10 cellular contexts compared by ENCODE assay signal in the genomic region with DNA sequence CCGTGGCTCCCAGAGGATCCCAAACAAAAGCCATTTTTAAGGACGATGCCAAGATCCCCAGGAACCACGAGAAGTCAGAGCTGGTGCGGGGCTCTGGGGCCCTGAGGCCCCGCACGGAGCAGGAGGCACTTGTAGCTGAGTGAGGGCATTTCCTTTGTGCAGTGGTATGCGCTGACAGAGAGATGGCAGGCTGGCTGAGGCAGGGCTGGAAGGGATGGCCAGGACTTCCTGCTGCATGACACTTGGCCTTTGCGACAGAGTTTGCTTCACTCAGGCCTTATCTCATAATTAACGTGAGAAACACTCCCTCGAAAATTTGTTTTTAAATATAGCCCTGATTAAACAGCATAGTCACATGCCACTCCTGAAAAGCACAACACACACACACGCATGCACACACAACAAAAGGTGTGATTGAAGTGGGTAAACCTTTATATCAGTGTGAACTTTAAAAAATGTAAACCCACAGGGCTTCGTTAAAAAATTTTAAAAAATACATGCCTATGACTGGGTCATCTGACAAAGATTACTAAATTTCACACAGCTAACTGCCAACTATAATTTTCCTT.
DNase-seq lines count a peak whose midpoint lies in the region; ATAC-seq, FAIRE-seq and TF ChIP-seq lines count a peak whose summit lies in the region.
"Had no signal": no experiment of that assay in that cellular context is flagged by ENCODE, and none has a peak within 500 bp of the region (broad histone marks: within the 10 kb centered on the region; RNA-seq: fewer than 3 reads in every experiment).

No MANE protein-coding gene starts in this region.

- H3K9me3 ChIP-seq in K562 (replicated peaks; ENCODE audit: control insufficient read depth, insufficient read depth, low read depth, low read length) (no peaks in the 10 kb centered on the region), psoas muscle (no peaks in the 10 kb centered on the region)

- peaks cover 57 to 61% of the 10 kb centered on the region in 2 donors for H3K4me1 Mint-ChIP-seq in immature natural killer cell

- H3K27me3 ChIP-seq in HL-60 (ENCODE audit: insufficient read depth, poor library complexity, severe bottlenecking) (no peaks in the 10 kb centered on the region), K562 (ENCODE audit: control insufficient read depth in 2 of 2, insufficient read depth in 2 of 2, low read length in 2 of 2) (no peaks in the 10 kb centered on the region), psoas muscle (ENCODE audit: insufficient read depth in 3 of 3, low read length in 2 of 3) (no peaks in the 10 kb centered on the region)

- H3K27me3 Mint-ChIP-seq in immature natural killer cell (ENCODE audit: low read depth in 3 of 3) = peaks cover 10 to 20% (median 14%) of the 10 kb centered on the region in 3 donors

- intact Hi-C loops in K562 (cut with micrococcal nuclease) (no loop called here), psoas muscle (cut with DNase I) (no loop called here)

- H3K27ac Mint-ChIP-seq in immature natural killer cell = peak overlapping the region; percentile 86 to 95 (median 94)

- POLR2A ChIA-PET in K562 (lab: Yijun Ruan, JAX) = no interaction called here

- ATAC-seq in K562 = no peak
- ATAC-seq in psoas muscle = peak; percentile 79 to 84 (median 82)

- FAIRE-seq in K562 (lab: Jason Lieb, UNC) = no peak

- H3K9ac ChIP-seq in K562 (ENCODE audit: insufficient read depth in 1 of 2, low read depth in 2 of 2, low read length in 2 of 2) = no peak overlapping the region

- TF ChIP-seq CTCF in HL-60 (IDR thresholded peaks at IDR 0.05; ENCODE audit: insufficient read depth, low read length) (no peak), K562 (IDR thresholded peaks at IDR 0.05 in 2 of 3, conservative IDR thresholded peaks at IDR 0.05 in 1 of 3; ENCODE audit: insufficient read depth in 2 of 3, low read depth in 1 of 3, low read length in 3 of 3) (no peak), psoas muscle (IDR thresholded peaks at IDR 0.05) (no peak)

- no peaks in the 10 kb centered on the region for H4K20me1 ChIP-seq in K562 (replicated peaks; ENCODE audit: control insufficient read depth, insufficient read depth, low read length)

- no peak for TF ChIP-seq EP300 in K562 (IDR thresholded peaks at IDR 0.05; ENCODE audit: low read length)

- in situ Hi-C loops in K562 (cut with MboI) = no loop called here

- no peak overlapping the region for H2AFZ ChIP-seq in K562 (ENCODE audit: low read depth, low read length)

- H3K9me1 ChIP-seq in K562 (ENCODE audit: control insufficient read depth, insufficient read depth, low read length) = no peaks in the 10 kb centered on the region

- H3K79me2 ChIP-seq in K562 (ENCODE audit: control insufficient read depth, insufficient read depth, low read length) = no peaks in the 10 kb centered on the region

- TF ChIP-seq RAD21 in K562 (CRISPR knock-in tag; conservative IDR thresholded peaks at IDR 0.05 in 1 of 2, IDR thresholded peaks at IDR 0.05 in 1 of 2) = no peak

- no peaks in the 10 kb centered on the region for H3K36me3 Mint-ChIP-seq in immature natural killer cell

- H3K4me3 ChIP-seq in HL-60 (replicated peaks; ENCODE audit: insufficient read depth, low read length) (no peak overlapping the region), K562 (no peak overlapping the region), psoas muscle (peak overlapping the region; percentile 74)

- H3K36me3 ChIP-seq in K562 (ENCODE audit: control insufficient read depth, insufficient read depth, low read length) = no peaks in the 10 kb centered on the region
- no peaks in the 10 kb centered on the region for H3K36me3 ChIP-seq in psoas muscle (ENCODE audit: insufficient read depth in 1 of 2, low read depth in 1 of 2)

- no peak for TF ChIP-seq POLR2A in K562 (conservative IDR thresholded peaks at IDR 0.05)

- DNase-seq in HL-60 (ENCODE audit: low read depth in 1 of 2, low spot score in 1 of 2) (peak in 1 of 2 experiments; percentile 54), K562 (ENCODE audit: extremely low read depth in 1 of 4, low spot score in 3 of 4) (peak in 1 of 4 experiments; percentile 6), immature natural killer cell (peak; percentile 58 to 65 (median 60)), psoas muscle (peak; percentile 45 to 81), NCI-H510A (lab: John Stamatoyannopoulos, UW) (no peak), SIG-M5 (lab: John Stamatoyannopoulos, UW) (no peak), NCI-H2107 treated with DMSO at 0.1 percent for 48 hours (lab: John Stamatoyannopoulos, UW; ENCODE audit: unreplicated experiment) (no peak)
- no peak for DNase-seq in stimulated activated CD4-positive, alpha-beta T cell treated with anti-CD3 and anti-CD28 coated beads, Interleukin-4, amount 100 ng/mL, for 1 hour
- DNase-seq: activated CD4-positive, alpha-beta T cell treated with anti-CD3 and anti-CD28 coated beads, Interleukin-2, amount 50 U/mL, for 1 hour; NCI-H1417 treated with DMSO at 0.1 percent for 48 hours had no signal

- H3K9me3 Mint-ChIP-seq in immature natural killer cell = no peaks in the 10 kb centered on the region

- H3K27ac ChIP-seq in HL-60 (replicated peaks) (peak overlapping the region; percentile 55), K562 (ENCODE audit: extremely low read depth, low read depth, low read length) (no peak overlapping the region), psoas muscle (peak overlapping the region; percentile 95)

- H3K4me3 Mint-ChIP-seq in immature natural killer cell = peak overlapping the region; percentile 77 to 89 (median 86)

- BruUV-seq in K562 (replicated peaks; lab: Mats Ljungman, UMichigan) = no TSS peak

- 0% methylated on average over 12 of the region's 12 CpGs for WGBS in K562 (ENCODE audit: insufficient coverage, low coverage, missing lambda C conversion rate)
- 18 to 29% (median 18%) methylated on average over 12 of the region's 12 CpGs for WGBS in psoas muscle, 3 donors

- no peak overlapping the region for H3K4me2 ChIP-seq in K562 (ENCODE audit: insufficient read depth, low read length)

- H3K4me1 ChIP-seq in K562 (replicated peaks in 1 of 2; ENCODE audit: control insufficient read depth in 2 of 2, insufficient read depth in 2 of 2, low read length in 2 of 2) (no peaks in the 10 kb centered on the region), psoas muscle (peaks cover 46% of the 10 kb centered on the region)

- CTCF ChIA-PET in K562 (lab: Yijun Ruan, JAX; ENCODE audit: low intra/inter-chr PET ratio) = no interaction called here

TF ChIP-seq in K562, 482 proteins besides CTCF, POLR2A, EP300 and RAD21:
- TF ChIP-seq ZC3H11A (IDR thresholded peaks at IDR 0.05; ENCODE audit: low read depth, low read length) = no peak
- no peak for TF ChIP-seq RHOXF2B (CRISPR knock-in tag; conservative IDR thresholded peaks at IDR 0.05)
- TF ChIP-seq XRCC5 (IDR thresholded peaks at IDR 0.05; ENCODE audit: low read depth, low read length) = no peak
- TF ChIP-seq ZNF436 (CRISPR knock-in tag; IDR thresholded peaks at IDR 0.05) = no peak
- no peak for TF ChIP-seq MEF2D (tag; conservative IDR thresholded peaks at IDR 0.05; ENCODE audit: low read depth)
- TF ChIP-seq ZNF174 (CRISPR knock-in tag; IDR thresholded peaks at IDR 0.05) = no peak
- TF ChIP-seq IFI16 (CRISPR knock-in tag; IDR thresholded peaks at IDR 0.05) = no peak
- TF ChIP-seq GABPA (tag; conservative IDR thresholded peaks at IDR 0.05; ENCODE audit: low read depth) = 0 out of 2 replicates have a peak, but pooled peaks have one; percentile 31

Comparison
In these comparisons a context has a peak if more than half of its experiments do, and no peak if none do; other contexts are left out.
1. DNase-seq: peak in immature natural killer cell (3 of 3) and psoas muscle (2 of 2); none in stimulated activated CD4-positive, alpha-beta T cell treated with anti-CD3 and anti-CD28 coated beads, Interleukin-4, amount 100 ng/mL, for 1 hour (single experiment), NCI-H510A (single experiment), SIG-M5 (single experiment) and NCI-H2107 treated with DMSO at 0.1 percent for 48 hours (single experiment).